Comparison of ENCODE assay signal across 37 cellular contexts in genomic region chr2:15450808-15451207, GRCh38.
"Had no signal": no experiment of that assay in that cellular context is flagged by ENCODE, and none has a peak within 500 bp of the region (broad histone marks: within the 10 kb centered on the region; RNA-seq: fewer than 3 reads in every experiment).

No MANE protein-coding gene starts in this region.

- H3K9me3 ChIP-seq: ascending aorta had no signal

- H3K27me3 ChIP-seq: ascending aorta, cardiac muscle cell had no signal

- ATAC-seq: activated CD8-positive, alpha-beta T cell treated with anti-CD3 and anti-CD28 coated beads for 36 hours; activated naive CD4-positive, alpha-beta T cell treated with anti-CD3 and anti-CD28 coated beads, Interleukin-2, amount 50 U/mL, for 72 hours; activated naive CD8-positive, alpha-beta T cell treated with anti-CD3 and anti-CD28 coated beads, Interleukin-2, amount 50 U/mL, for 24 hours; activated T-cell treated with anti-CD3 and anti-CD28 coated beads, Interleukin-2, amount 50 U/mL, for 4 hours; activated T-cell treated with anti-CD3 and anti-CD28 coated beads, Interleukin-2, amount 50 U/mL, for 72 hours; activated T-helper 17 cell treated with anti-CD3 and anti-CD28 coated beads, Interleukin-2, amount 50 U/mL, for 72 hours; T-cell had no signal

- H3K27me3 Mint-ChIP-seq: activated B cell treated with CpG ODN at 0.5 μM for 24 hours; activated CD4-positive, alpha-beta memory T cell treated with anti-CD3 and anti-CD28 coated beads for 36 hours; activated CD4-positive, alpha-beta T cell treated with anti-CD3 and anti-CD28 coated beads, Interleukin-2, amount 10 ng/mL, durations not matched to agents 24 days and 14 days; activated CD8-positive, alpha-beta T cell treated with anti-CD3 and anti-CD28 coated beads for 36 hours; activated naive CD8-positive, alpha-beta T cell treated with anti-CD3 and anti-CD28 coated beads, Interleukin-2, amount 10 ng/mL, durations not matched to agents 7 days and 5 days; activated naive CD8-positive, alpha-beta T cell treated with anti-CD3 and anti-CD28 coated beads, Interleukin-2, amount 50 U/mL, for 24 hours; activated T-helper 17 cell treated with anti-CD3 and anti-CD28 coated beads, Interleukin-2, amount 50 U/mL, for 72 hours; brain; central memory CD8-positive, alpha-beta T cell; T-cell had no signal

- H3K9me3 Mint-ChIP-seq: activated CD4-positive, alpha-beta T cell treated with anti-CD3 and anti-CD28 coated beads, Interleukin-2, amount 10 ng/mL, durations not matched to agents 24 days and 14 days; activated T-cell treated with anti-CD3 and anti-CD28 coated beads, Interleukin-2, amount 50 U/mL, for 72 hours; activated T-helper 17 cell treated with anti-CD3 and anti-CD28 coated beads, Interleukin-2, amount 50 U/mL, for 72 hours; central memory CD8-positive, alpha-beta T cell had no signal

- H3K4me3 ChIP-seq: ascending aorta, cardiac muscle cell had no signal

- H3K4me1 Mint-ChIP-seq: activated B cell treated with CpG ODN at 0.5 μM for 24 hours; activated CD4-positive, alpha-beta T cell treated with anti-CD3 and anti-CD28 coated beads, Interleukin-2, amount 10 ng/mL, durations not matched to agents 24 days and 14 days; activated naive CD8-positive, alpha-beta T cell treated with anti-CD3 and anti-CD28 coated beads, Interleukin-2, amount 10 ng/mL, durations not matched to agents 7 days and 5 days; activated naive CD8-positive, alpha-beta T cell treated with anti-CD3 and anti-CD28 coated beads, Interleukin-2, amount 50 U/mL, for 24 hours; central memory CD8-positive, alpha-beta T cell had no signal

- H3K27ac ChIP-seq: ascending aorta, VCaP had no signal

- H3K4me1 ChIP-seq: ascending aorta had no signal

- H3K27ac Mint-ChIP-seq: activated B cell treated with CpG ODN at 0.5 μM for 24 hours; activated CD4-positive, alpha-beta memory T cell treated with anti-CD3 and anti-CD28 coated beads for 36 hours; activated CD4-positive, alpha-beta T cell treated with anti-CD3 and anti-CD28 coated beads, Interleukin-2, amount 10 ng/mL, durations not matched to agents 24 days and 14 days; activated CD8-positive, alpha-beta T cell treated with anti-CD3 and anti-CD28 coated beads for 36 hours; activated naive CD4-positive, alpha-beta T cell treated with anti-CD3 and anti-CD28 coated beads for 36 hours; activated naive CD8-positive, alpha-beta T cell treated with anti-CD3 and anti-CD28 coated beads, Interleukin-2, amount 10 ng/mL, durations not matched to agents 7 days and 5 days; activated naive CD8-positive, alpha-beta T cell treated with anti-CD3 and anti-CD28 coated beads, Interleukin-2, amount 50 U/mL, for 24 hours; activated T-cell treated with anti-CD3 and anti-CD28 coated beads, Interleukin-2, amount 50 U/mL, for 72 hours; activated T-helper 1 cell treated with anti-CD3 and anti-CD28 coated beads, Interleukin-12 subunit alpha, Interleukin-12 subunit beta, Interleukin-2, Interleukin-4 antibody, amounts not matched to agents 30 ng/mL and 10 ng/mL and 1 ng/mL, durations not matched to agents 14 hours and 24 hours and 36 hours; activated T-helper 17 cell treated with anti-CD3 and anti-CD28 coated beads, Interleukin-2, amount 50 U/mL, for 72 hours; T-cell; T-helper 2 cell treated with Interferon-gamma antibody and Interleukin-4, amounts not matched to agents 5 μg/mL and 100 μg/mL, for 36 hours had no signal

- DNase-seq: activated B cell treated with CpG ODN at 0.5 μM for 24 hours; activated CD4-positive, alpha-beta memory T cell treated with anti-CD3 and anti-CD28 coated beads for 36 hours; activated CD4-positive, alpha-beta T cell treated with anti-CD3 and anti-CD28 coated beads for 4 hours; activated CD4-positive, alpha-beta T cell treated with anti-CD3 and anti-CD28 coated beads, Interleukin-2, amount 10 ng/mL, durations not matched to agents 24 days and 14 days; activated CD4-positive, alpha-beta T cell treated with anti-CD3 and anti-CD28 coated beads, Interleukin-2, amount 50 U/mL, for 1 hour; activated CD4-positive, alpha-beta T cell treated with anti-CD3 and anti-CD28 coated beads, Interleukin-2, amount 50 U/mL, for 4 hours; activated CD4-positive, CD25-positive, alpha-beta regulatory T cell treated with anti-CD3 and anti-CD28 coated beads, Interleukin-2, amount 50 U/mL, for 72 hours; activated CD8-positive, alpha-beta memory T cell treated with anti-CD3 and anti-CD28 coated beads, Interleukin-2, amount 50 U/mL, for 4 hours; activated CD8-positive, alpha-beta T cell treated with anti-CD3 and anti-CD28 coated beads for 36 hours; activated effector memory CD4-positive, alpha-beta T cell treated with anti-CD3 and anti-CD28 coated beads, Interleukin-2, amount 50 U/mL, for 16 hours; activated gamma-delta T cell treated with Interleukin-2 at 50 U/mL for 16 hours; activated naive CD4-positive, alpha-beta T cell; activated naive CD4-positive, alpha-beta T cell treated with anti-CD3 and anti-CD28 coated beads for 36 hours; activated naive CD4-positive, alpha-beta T cell treated with anti-CD3 and anti-CD28 coated beads, Interleukin-2, amount 50 U/mL, for 16 hours; activated naive CD8-positive, alpha-beta T cell treated with anti-CD3 and anti-CD28 coated beads, Interleukin-2, amount 10 ng/mL, durations not matched to agents 7 days and 5 days; activated naive CD8-positive, alpha-beta T cell treated with anti-CD3 and anti-CD28 coated beads, Interleukin-2, amount 50 U/mL, for 24 hours; activated T-cell treated with anti-CD3 and anti-CD28 coated beads for 4 hours; activated T-cell treated with anti-CD3 and anti-CD28 coated beads, Interleukin-2, amount 50 U/mL, for 1 hour; activated T-cell treated with anti-CD3 and anti-CD28 coated beads, Interleukin-2, amount 50 U/mL, for 4 hours; activated T-cell treated with anti-CD3 and anti-CD28 coated beads, Interleukin-2, amount 50 U/mL, for 72 hours; amygdala; anterior cingulate cortex; caudate nucleus; cerebellar nuclear complex; T-cell; T-helper 2 cell; T-helper 9 cell had no signal

- H3K36me3 ChIP-seq: ascending aorta, cardiac muscle cell had no signal

- H3K4me3 Mint-ChIP-seq: activated B cell treated with CpG ODN at 0.5 μM for 24 hours; activated CD4-positive, alpha-beta memory T cell treated with anti-CD3 and anti-CD28 coated beads for 36 hours; activated CD4-positive, alpha-beta T cell treated with anti-CD3 and anti-CD28 coated beads, Interleukin-2, amount 10 ng/mL, durations not matched to agents 24 days and 14 days; activated CD8-positive, alpha-beta T cell treated with anti-CD3 and anti-CD28 coated beads for 36 hours; activated naive CD4-positive, alpha-beta T cell treated with anti-CD3 and anti-CD28 coated beads for 36 hours; activated naive CD8-positive, alpha-beta T cell treated with anti-CD3 and anti-CD28 coated beads, Interleukin-2, amount 10 ng/mL, durations not matched to agents 7 days and 5 days; activated naive CD8-positive, alpha-beta T cell treated with anti-CD3 and anti-CD28 coated beads, Interleukin-2, amount 50 U/mL, for 24 hours; activated T-cell treated with anti-CD3 and anti-CD28 coated beads, Interleukin-2, amount 50 U/mL, for 4 hours; activated T-cell treated with anti-CD3 and anti-CD28 coated beads, Interleukin-2, amount 50 U/mL, for 72 hours; activated T-helper 1 cell treated with anti-CD3 and anti-CD28 coated beads, Interleukin-12 subunit alpha, Interleukin-12 subunit beta, Interleukin-2, Interleukin-4 antibody, amounts not matched to agents 30 ng/mL and 10 ng/mL and 1 ng/mL, durations not matched to agents 14 hours and 24 hours and 36 hours; activated T-helper 17 cell treated with anti-CD3 and anti-CD28 coated beads, Interleukin-2, amount 50 U/mL, for 72 hours; brain; central memory CD8-positive, alpha-beta T cell; T-cell; T-helper 2 cell treated with Interferon-gamma antibody and Interleukin-4, amounts not matched to agents 5 μg/mL and 100 μg/mL, for 36 hours had no signal

- FAIRE-seq: bronchial epithelial cell had no signal
